In the genomic region with DNA sequence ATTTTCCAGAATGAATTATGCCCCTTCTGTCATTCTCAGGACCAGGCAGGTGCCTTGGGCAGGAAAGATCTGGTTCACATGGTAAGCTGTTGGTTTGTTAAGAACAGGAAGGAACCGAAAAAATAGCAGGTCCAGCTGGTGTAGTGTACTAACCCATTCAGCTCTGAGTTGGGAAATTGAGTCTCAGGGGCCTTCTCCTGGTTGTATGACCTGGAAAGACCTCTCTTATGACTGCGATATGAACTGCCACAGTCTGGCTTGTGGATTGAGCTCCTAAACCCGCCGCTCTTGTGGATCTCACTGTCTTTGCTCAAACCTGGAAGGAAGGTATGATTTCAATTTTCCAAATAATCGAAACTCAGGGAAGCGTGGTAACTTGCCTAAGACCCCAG, we compare ENCODE assay signal across 25 cellular contexts. TPM values are rescaled to one million over a fixed set of nuclear protein-coding genes. Genes with fewer than 3 reads are reported as not detected.
"Had no signal": no experiment of that assay in that cellular context is flagged by ENCODE, and none has a peak within 500 bp of the region (broad histone marks: within the 10 kb centered on the region; RNA-seq: fewer than 3 reads in every experiment).

No MANE protein-coding gene starts in this region.

- H3K9me3 ChIP-seq: MG63, SJCRH30 had no signal

- H3K4me1 ChIP-seq: SJCRH30 had no signal

- H3K27ac ChIP-seq: SJCRH30 had no signal

- H3K27me3 ChIP-seq: MG63, SJCRH30 had no signal

- H3K4me3 ChIP-seq: MG63, SJCRH30 had no signal

- FAIRE-seq: HepG2, RCC 7860 had no signal

- H3K36me3 ChIP-seq: MG63, SJCRH30 had no signal

- DNase-seq: IMR-90, Karpas-422, KG1, MG63, NCI-H1092, NCI-H1105 treated with DMSO at 0.1 percent for 48 hours, NCI-H1417 treated with DMSO at 0.1 percent for 48 hours, NCI-H146, NCI-H1694 treated with DMSO at 0.1 percent for 48 hours, NCI-H1930, NCI-H2081, NCI-H2107, NCI-H2227 treated with DMSO at 0.1 percent for 48 hours, NCI-H446, NCI-H510A, NCI-H524 treated with DMSO at 0.1 percent for 48 hours, NCI-H69, NCI-H774, RPMI8226, SHP77 treated with DMSO at 0.1 percent for 48 hours, SJCRH30 had no signal

- ATAC-seq: HepG2, SK-N-SH treated with all-trans-retinoic acid at 6 μM for 48 hours had no signal

RNA-seq across cellular contexts. Expression of gene LRIT1, which starts 4.5 kb away (rescaled TPM):
- total RNA-seq: HepG2, HT1080, IMR-90, SJCRH30 had no signal
- polyA plus RNA-seq: HepG2, IMR-90 had no signal

RNA-seq across cellular contexts. Expression of gene RGR, which starts 8.1 kb away (rescaled TPM):
- total RNA-seq: HT1080, IMR-90 had no signal
- polyA plus RNA-seq: IMR-90 had no signal

RNA-seq across cellular contexts. Expression of gene LRIT2, which starts 11.5 kb away (rescaled TPM):
- total RNA-seq: HepG2, HT1080, IMR-90, SJCRH30 had no signal
- polyA plus RNA-seq: HepG2, IMR-90 had no signal

RNA-seq across cellular contexts. Expression of gene CDHR1, which starts 42.5 kb away (rescaled TPM):
- total RNA-seq: HT1080, IMR-90 had no signal
- polyA plus RNA-seq: IMR-90 had no signal
